Comparison of ENCODE assay signal across 8 cellular contexts in the genomic region with DNA sequence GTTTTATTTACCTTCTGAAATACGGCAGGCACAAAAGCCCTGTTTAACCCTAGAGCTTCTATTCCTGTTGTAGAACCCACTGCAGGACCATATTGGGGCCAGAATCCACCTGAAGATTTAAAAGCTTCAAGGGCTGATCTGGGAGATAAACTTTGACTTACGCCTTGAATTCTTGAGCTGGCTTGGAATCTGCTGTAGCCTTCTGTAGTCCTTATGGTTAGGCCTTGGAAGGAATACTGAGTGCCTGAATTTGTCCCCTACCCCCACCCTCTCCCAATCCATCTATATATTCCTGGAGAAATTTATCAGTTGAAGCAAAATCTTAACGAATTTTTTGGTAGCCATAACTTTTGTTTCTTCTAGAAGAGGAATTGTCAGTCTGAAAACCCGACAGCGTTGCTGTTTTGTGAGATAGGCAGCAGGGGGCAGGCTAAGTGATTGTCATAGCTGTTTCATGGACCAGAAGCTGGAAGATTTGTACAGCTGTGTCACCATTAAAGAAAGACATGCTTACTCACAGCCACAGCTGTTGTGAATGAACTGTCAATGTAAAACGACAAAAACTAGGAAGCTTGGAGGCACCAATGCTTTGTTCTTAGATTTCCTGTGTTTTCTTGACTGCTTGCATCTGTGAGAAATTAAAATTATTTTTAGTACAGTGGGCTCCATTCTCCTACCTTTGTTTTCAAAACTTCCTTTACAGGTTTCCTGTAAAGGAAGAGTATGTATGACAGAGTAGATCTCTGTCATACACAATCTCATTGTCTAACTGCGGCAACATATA. TPM values are rescaled to one million over a fixed set of nuclear protein-coding genes. Genes with fewer than 3 reads are reported as not detected.
DNase-seq lines count a peak whose midpoint lies in the region; ATAC-seq, FAIRE-seq and TF ChIP-seq lines count a peak whose summit lies in the region.

No MANE protein-coding gene starts in this region.

- no peaks in the 10 kb centered on the region for H3K4me1 Mint-ChIP-seq in activated T-helper 1 cell treated with anti-CD3 and anti-CD28 coated beads, Interleukin-12 subunit alpha, Interleukin-12 subunit beta, Interleukin-2, Interleukin-4 antibody, amounts not matched to agents 30 ng/mL and 10 ng/mL and 1 ng/mL, durations not matched to agents 14 hours and 24 hours and 36 hours (ENCODE audit: low read depth)

- ATAC-seq in HG03175 (IDR thresholded peaks at IDR 0.05; ENCODE audit: unreplicated experiment), result peak; percentile 85

- H3K27me3 Mint-ChIP-seq in activated T-helper 1 cell treated with anti-CD3 and anti-CD28 coated beads, Interleukin-12 subunit alpha, Interleukin-12 subunit beta, Interleukin-2, Interleukin-4 antibody, amounts not matched to agents 30 ng/mL and 10 ng/mL and 1 ng/mL, durations not matched to agents 14 hours and 24 hours and 36 hours (ENCODE audit: insufficient read depth), result no peaks in the 10 kb centered on the region

- H3K4me3 ChIP-seq in fibroblast of the aortic adventitia (ENCODE audit: low read depth, low read length), result no peak overlapping the region

- intact Hi-C loops in activated T-helper 1 cell treated with anti-CD3 and anti-CD28 coated beads, Interleukin-12 subunit alpha, Interleukin-12 subunit beta, Interleukin-2, Interleukin-4 antibody, amounts not matched to agents 30 ng/mL and 10 ng/mL and 1 ng/mL, durations not matched to agents 14 hours and 24 hours and 36 hours (cut with micrococcal nuclease), result loop anchor here (1.0 kb wide), 3 partner anchors 13 to 132 kb away; a partner anchor contains a TSS

- no peak overlapping the region for H3K27ac Mint-ChIP-seq in activated T-helper 1 cell treated with anti-CD3 and anti-CD28 coated beads, Interleukin-12 subunit alpha, Interleukin-12 subunit beta, Interleukin-2, Interleukin-4 antibody, amounts not matched to agents 30 ng/mL and 10 ng/mL and 1 ng/mL, durations not matched to agents 14 hours and 24 hours and 36 hours

- peak; percentile 79 for TF ChIP-seq CTCF in fibroblast of the aortic adventitia (IDR thresholded peaks at IDR 0.05; ENCODE audit: insufficient read depth, low read length)

- FAIRE-seq in GM19239 (lab: Jason Lieb, UNC), result peak; percentile 97

- peaks cover 19% of the 10 kb centered on the region for H3K36me3 Mint-ChIP-seq in activated T-helper 1 cell treated with anti-CD3 and anti-CD28 coated beads, Interleukin-12 subunit alpha, Interleukin-12 subunit beta, Interleukin-2, Interleukin-4 antibody, amounts not matched to agents 30 ng/mL and 10 ng/mL and 1 ng/mL, durations not matched to agents 14 hours and 24 hours and 36 hours (ENCODE audit: low read depth)

- DNase-seq in COR-L47 (lab: John Stamatoyannopoulos, UW) (peak; percentile 70), GM19239 (ENCODE audit: insufficient read length, low spot score) (no peak), NCI-H82 treated with DMSO at 0.1 percent for 48 hours (lab: John Stamatoyannopoulos, UW; ENCODE audit: unreplicated experiment) (peak; percentile 5), fibroblast of the aortic adventitia (ENCODE audit: low read depth) (peak; percentile 86), occipital lobe (lab: John Stamatoyannopoulos, UW) (peak; percentile 12), GM19240 (ENCODE audit: insufficient read length, low spot score) (no peak)
- peak; percentile 40 for DNase-seq in activated T-helper 1 cell treated with anti-CD3 and anti-CD28 coated beads, Interleukin-12 subunit alpha, Interleukin-12 subunit beta, Interleukin-2, Interleukin-4 antibody, amounts not matched to agents 30 ng/mL and 10 ng/mL and 1 ng/mL, durations not matched to agents 14 hours and 24 hours and 36 hours (ENCODE audit: low spot score)

- H3K4me3 Mint-ChIP-seq in activated T-helper 1 cell treated with anti-CD3 and anti-CD28 coated beads, Interleukin-12 subunit alpha, Interleukin-12 subunit beta, Interleukin-2, Interleukin-4 antibody, amounts not matched to agents 30 ng/mL and 10 ng/mL and 1 ng/mL, durations not matched to agents 14 hours and 24 hours and 36 hours, result no peak overlapping the region

- no peaks in the 10 kb centered on the region for H3K9me3 Mint-ChIP-seq in activated T-helper 1 cell treated with anti-CD3 and anti-CD28 coated beads, Interleukin-12 subunit alpha, Interleukin-12 subunit beta, Interleukin-2, Interleukin-4 antibody, amounts not matched to agents 30 ng/mL and 10 ng/mL and 1 ng/mL, durations not matched to agents 14 hours and 24 hours and 36 hours

RNA-seq across cellular contexts. Expression of a gene that starts 12.8 kb away (rescaled TPM):
- total RNA-seq in activated T-helper 1 cell treated with anti-CD3 and anti-CD28 coated beads, Interleukin-12 subunit alpha, Interleukin-12 subunit beta, Interleukin-2, Interleukin-4 antibody, amounts not matched to agents 30 ng/mL and 10 ng/mL and 1 ng/mL, durations not matched to agents 14 hours and 24 hours and 36 hours, result 16.4 and 17.7 TPM in 2 replicates
- total RNA-seq in fibroblast of the aortic adventitia (ENCODE audit: low replicate concordance) (115 and 152 TPM in 2 replicates), occipital lobe (10.5 TPM)

RNA-seq across cellular contexts. Expression of a gene that starts 15.3 kb away (rescaled TPM):
- total RNA-seq in activated T-helper 1 cell treated with anti-CD3 and anti-CD28 coated beads, Interleukin-12 subunit alpha, Interleukin-12 subunit beta, Interleukin-2, Interleukin-4 antibody, amounts not matched to agents 30 ng/mL and 10 ng/mL and 1 ng/mL, durations not matched to agents 14 hours and 24 hours and 36 hours, result 70.4 and 71.7 TPM in 2 replicates
- total RNA-seq in fibroblast of the aortic adventitia (ENCODE audit: low replicate concordance) (44.4 and 49.4 TPM in 2 replicates), occipital lobe (74.9 TPM)

Comparison
In these comparisons a context has a peak if more than half of its experiments do, and no peak if none do; other contexts are left out.
1. DNase-seq: peak in COR-L47 (single experiment), NCI-H82 treated with DMSO at 0.1 percent for 48 hours (single experiment), activated T-helper 1 cell treated with anti-CD3 and anti-CD28 coated beads, Interleukin-12 subunit alpha, Interleukin-12 subunit beta, Interleukin-2, Interleukin-4 antibody, amounts not matched to agents 30 ng/mL and 10 ng/mL and 1 ng/mL, durations not matched to agents 14 hours and 24 hours and 36 hours (single experiment), fibroblast of the aortic adventitia (single experiment) and occipital lobe (single experiment); none in GM19239 (single experiment) and GM19240 (single experiment).